In genomic region chr3:39022275-39022630, GRCh38 we compare ENCODE assay signal across 26 cellular contexts. TPM values are rescaled to one million over a fixed set of nuclear protein-coding genes. Genes with fewer than 3 reads are reported as not detected.
DNase-seq lines count a peak whose midpoint lies in the region; ATAC-seq lines count a peak whose summit lies in the region.
"Had no signal": no experiment of that assay in that cellular context is flagged by ENCODE, and none has a peak within 500 bp of the region (broad histone marks: within the 10 kb centered on the region; RNA-seq: fewer than 3 reads in every experiment).

No MANE protein-coding gene starts in this region.

- no peak overlapping the region for H3K4me2 ChIP-seq in trophoblast cell (ENCODE audit: low read length)
- H3K4me2 ChIP-seq: A549, BLaER1 had no signal

- no peaks in the 10 kb centered on the region for H3K9me3 ChIP-seq in trophoblast cell (ENCODE audit: insufficient read depth, low read depth, low read length)
- H3K9me3 ChIP-seq: A549, BE2C, BLaER1 had no signal

- no peaks in the 10 kb centered on the region for H3K27me3 ChIP-seq in trophoblast cell (ENCODE audit: insufficient read depth, low read length)
- H3K27me3 ChIP-seq: BE2C, BLaER1 had no signal

- no peaks in the 10 kb centered on the region for H3K36me3 ChIP-seq in trophoblast cell (ENCODE audit: control insufficient read depth in 1 of 2, insufficient read depth in 2 of 2, low read length in 2 of 2)
- H3K36me3 ChIP-seq: BE2C, BLaER1 had no signal

- peaks cover 0 to 3% of the 10 kb centered on the region in 2 experiments for H3K4me1 ChIP-seq in trophoblast cell (ENCODE audit: control insufficient read depth in 1 of 2, insufficient read depth in 2 of 2, low read length in 2 of 2)
- H3K4me1 ChIP-seq: A549, BE2C, BLaER1 had no signal

- H4K91ac ChIP-seq in trophoblast cell (ENCODE audit: low read depth, low read length) = no peak overlapping the region

- no peak overlapping the region for H2BK5ac ChIP-seq in trophoblast cell (ENCODE audit: low read depth, low read length, poor library complexity)

- H3K14ac ChIP-seq in trophoblast cell (ENCODE audit: low read length) = no peak overlapping the region

- DNase-seq in NCI-H226 (peak; percentile 37), left colon (no peak), trophoblast cell (no peak), AG08395 (ENCODE audit: low spot score) (no peak), inferior parietal cortex (ENCODE audit: extremely low spot score) (no peak), NCI-H526 (lab: John Stamatoyannopoulos, UW) (no peak)
- DNase-seq: BE2C; C1 segment of cervical spinal cord; CD4-positive, alpha-beta memory T cell; CD4-positive, CD25-positive, alpha-beta regulatory T cell; CD8-positive, alpha-beta memory T cell; COR-L47; DMS 273 treated with DMSO at 0.1 percent for 48 hours; DMS153; DMS53; DMS79; DND-41; EL; GDM1 had no signal

- H3K79me2 ChIP-seq in trophoblast cell (ENCODE audit: control insufficient read depth, insufficient read depth, low read length, poor library complexity) = no peaks in the 10 kb centered on the region

- intact Hi-C loops in left colon (cut with DNase I, micrococcal nuclease) = no loop called here

- no peak overlapping the region for H4K12ac ChIP-seq in trophoblast cell (ENCODE audit: low read depth, low read length)

- no peak overlapping the region for H3K4me3 ChIP-seq in trophoblast cell (ENCODE audit: low read depth, low read length)
- H3K4me3 ChIP-seq: A549, BLaER1, GM12878 had no signal

- no peak overlapping the region for H3K18ac ChIP-seq in trophoblast cell (ENCODE audit: low read length)

- no peak overlapping the region for H2BK120ac ChIP-seq in trophoblast cell (ENCODE audit: insufficient read depth, low read length, poor library complexity)

- peaks cover 4% of the 10 kb centered on the region for H3K79me1 ChIP-seq in trophoblast cell (ENCODE audit: low read length)

- H4K8ac ChIP-seq in trophoblast cell (ENCODE audit: low read depth, low read length) = no peak overlapping the region

- no peak overlapping the region for H3K4ac ChIP-seq in trophoblast cell (ENCODE audit: low read depth, low read length)

- H3K9ac ChIP-seq in trophoblast cell (ENCODE audit: low read length) = no peak overlapping the region
- H3K9ac ChIP-seq: BLaER1 had no signal

- H2AK5ac ChIP-seq in trophoblast cell (ENCODE audit: low read length) = no peak overlapping the region

- H3K23ac ChIP-seq in trophoblast cell (ENCODE audit: low read length) = no peak overlapping the region

- no peak overlapping the region for H2BK12ac ChIP-seq in trophoblast cell (ENCODE audit: low read length)

- peak; percentile 57 for ATAC-seq in left colon
- ATAC-seq: A549, GM12878 had no signal

- no peak overlapping the region for H2AFZ ChIP-seq in trophoblast cell (ENCODE audit: insufficient read depth, low read length, poor library complexity)

- H3K27ac ChIP-seq in trophoblast cell (ENCODE audit: low read depth, low read length) = peak overlapping the region; percentile 0
- H3K27ac ChIP-seq: A549, BLaER1 had no signal

RNA-seq across cellular contexts. Expression of gene SCN11A, which starts 29.5 kb away (rescaled TPM):
- under 1 TPM; 0.12 to 0.61 TPM for total RNA-seq in left colon
- polyA plus RNA-seq in trophoblast cell (2013) = 0.06 and 0.11 TPM in 2 replicates
- total RNA-seq: A172; CD4-positive, CD25-positive, alpha-beta regulatory T cell; Daoy; G401 had no signal
- polyA plus RNA-seq: CD14-positive monocyte; CD4-positive, alpha-beta memory T cell; CD8-positive, alpha-beta memory T cell had no signal

RNA-seq across cellular contexts. Expression of gene WDR48, which starts 29.6 kb away (rescaled TPM):
- total RNA-seq in left colon = 10 to 100 TPM; 21.6 to 32.9 TPM
- 18.8 and 19.8 TPM in 2 replicates for polyA plus RNA-seq in trophoblast cell (2013)
